In genomic region chr11:117945047-117945820, GRCh38 we compare ENCODE assay signal across 12 cellular contexts. TPM values are rescaled to one million over a fixed set of nuclear protein-coding genes. Genes with fewer than 3 reads are reported as not detected.
DNase-seq lines count a peak whose midpoint lies in the region; ATAC-seq and TF ChIP-seq lines count a peak whose summit lies in the region.
"Had no signal": no experiment of that assay in that cellular context is flagged by ENCODE, and none has a peak within 500 bp of the region (broad histone marks: within the 10 kb centered on the region; RNA-seq: fewer than 3 reads in every experiment).

No MANE protein-coding gene starts in this region.

- H3K9me2 ChIP-seq in OCI-LY7 (ENCODE audit: insufficient read depth, low read length) = no peaks in the 10 kb centered on the region

- H3K9me3 ChIP-seq in heart left ventricle (peaks cover 0 to 12% (median 0%) of the 10 kb centered on the region in 12 donors), OCI-LY7 (ENCODE audit: low read length) (peaks cover 9% of the 10 kb centered on the region; the same call in 1 of the 2 replicates)

- no peak overlapping the region for H3K4me2 ChIP-seq in OCI-LY7 (ENCODE audit: low read length)

- TF ChIP-seq CTCF in heart left ventricle (IDR thresholded peaks at IDR 0.05) = no peak
- TF ChIP-seq CTCF in OCI-LY7 (conservative IDR thresholded peaks at IDR 0.05; ENCODE audit: low read length) = peak; percentile 62
- TF ChIP-seq CTCF in type B pancreatic cell (conservative IDR thresholded peaks at IDR 0.05) = peak; percentile 59
- no peak for TF ChIP-seq CTCF in GM13976 (IDR thresholded peaks at IDR 0.05; ENCODE audit: borderline replicate concordance, control extremely low read depth, extremely low read depth, insufficient read depth, missing control alignments)

- POLR2A ChIA-PET in OCI-LY7 (lab: Charles Lee) = interaction anchor here (0.6 to 1.0 kb wide), 2 partner anchors 18 to 110 kb away, joined by 3 to 6 read pairs; no protein-coding TSS in a partner anchor

- CTCF ChIA-PET in OCI-LY7 (lab: Charles Lee; ENCODE audit: unreplicated experiment) = no interaction called here

- H3K4me1 Mint-ChIP-seq in type B pancreatic cell (ENCODE audit: unreplicated experiment) = peaks cover 7% of the 10 kb centered on the region

- DNase-seq in heart left ventricle = no peak
- DNase-seq in Right ventricle myocardium superior = no peak
- DNase-seq in OCI-LY7 (ENCODE audit: low spot score) = no peak
- DNase-seq in glomerular endothelial cell (ENCODE audit: extremely low read depth, low read depth, low spot score) = peak; percentile 12
- no peak for DNase-seq in type B pancreatic cell (ENCODE audit: extremely low spot score, unreplicated experiment)
- DNase-seq in cerebellar cortex (ENCODE audit: low spot score) = no peak
- no peak for DNase-seq in NCI-H2029 (lab: John Stamatoyannopoulos, UW)
- no peak for DNase-seq in GM13976 (ENCODE audit: low spot score)
- DNase-seq: activated CD8-positive, alpha-beta memory T cell treated with anti-CD3 and anti-CD28 coated beads, Interleukin-2, amount 50 U/mL, for 48 hours had no signal

- H3K27ac ChIP-seq in heart left ventricle (peak overlapping the region in 4 of 12 donors; percentile 9 to 54 (median 44)), OCI-LY7 (ENCODE audit: low read depth, low read length, poor library complexity, severe bottlenecking) (no peak overlapping the region)

- peaks cover 0 to 51% (median 7%) of the 10 kb centered on the region in 12 donors for H3K4me1 ChIP-seq in heart left ventricle
- peaks cover 6% of the 10 kb centered on the region for H3K4me1 ChIP-seq in OCI-LY7 (ENCODE audit: insufficient read depth, low read length, poor library complexity, severe bottlenecking)

- no TSS peak for BruUV-seq in OCI-LY7 (replicated peaks; lab: Mats Ljungman, UMichigan)

- H3K9me3 Mint-ChIP-seq in type B pancreatic cell = no peaks in the 10 kb centered on the region

- H4K20me1 ChIP-seq in OCI-LY7 (ENCODE audit: insufficient read depth, low read length) = no peaks in the 10 kb centered on the region

- H3K36me3 ChIP-seq in heart left ventricle (no peaks in the 10 kb centered on the region), OCI-LY7 (ENCODE audit: insufficient read depth, low read length) (no peaks in the 10 kb centered on the region)

- H3K27me3 Mint-ChIP-seq in type B pancreatic cell = peaks cover 8% of the 10 kb centered on the region

- peaks cover 4% of the 10 kb centered on the region for H3K36me3 Mint-ChIP-seq in type B pancreatic cell

- no peak overlapping the region for H3K27ac Mint-ChIP-seq in type B pancreatic cell
- H3K27ac Mint-ChIP-seq: B cell had no signal

- in situ Hi-C loops in GM13976 (cut with MboI; ENCODE audit: low sequenced_read_pairs, unreplicated experiment) = loop anchor here (5.0 kb wide), 1 partner anchor 103 kb away; no protein-coding TSS in a partner anchor

- 40 to 69% (median 60%) methylated on average over 7 of the region's 7 CpGs for WGBS in heart left ventricle, 4 donors

- TF ChIP-seq POLR2A in heart left ventricle (IDR thresholded peaks at IDR 0.05) = no peak

- peak in 3 of 4 donors; percentile 21 to 45 (median 29) for ATAC-seq in heart left ventricle
- ATAC-seq in Right ventricle myocardium superior (ENCODE audit: poor library complexity) = no peak
- ATAC-seq: esophagus mucosa had no signal

- H3K4me3 Mint-ChIP-seq in type B pancreatic cell = no peak overlapping the region
- H3K4me3 Mint-ChIP-seq: B cell had no signal

- H2AFZ ChIP-seq in OCI-LY7 (ENCODE audit: low read length) = no peak overlapping the region

- H3K4me3 ChIP-seq in heart left ventricle (no peak overlapping the region), OCI-LY7 (ENCODE audit: low read depth, low read length, poor library complexity, severe bottlenecking) (no peak overlapping the region)

- peaks cover 0 to 5% (median 0%) of the 10 kb centered on the region in 9 donors for H3K27me3 ChIP-seq in heart left ventricle

- H3K79me2 ChIP-seq in OCI-LY7 (ENCODE audit: insufficient read depth, low read depth, low read length) = no peaks in the 10 kb centered on the region

- intact Hi-C loops in heart left ventricle (cut with DNase I) = loop anchor here in 9 of 10 donors (5.0 to 10.0 kb wide), 5 partner anchors 107 to 520 kb away; partner anchors contain the start of gene FXYD2 (in 2 of the 9)
- intact Hi-C loops in Right ventricle myocardium superior (cut with DNase I) = loop anchor here (5.0 kb wide), 1 partner anchor 107 kb away; no protein-coding TSS in a partner anchor
- intact Hi-C loops in OCI-LY7 (cut with micrococcal nuclease; ENCODE audit: unreplicated experiment) = loop anchor here (10.0 kb wide), 1 partner anchor 130 kb away; no protein-coding TSS in a partner anchor

RNA-seq across cellular contexts. Expression of gene TMPRSS13, which starts 16.0 kb away (rescaled TPM):
- under 1 TPM in 4 of 9 donors, not detected in 5; 0.06 to 0.51 (median 0.25) TPM for total RNA-seq in heart left ventricle
- under 1 TPM; 0.03 to 0.08 TPM for polyA plus RNA-seq in heart left ventricle
- not detected for total RNA-seq in Right ventricle myocardium superior
- total RNA-seq in OCI-LY7 (2014; rRNA removed; shearing (Covaris generic)) = 0.33 and 0.79 TPM in 2 replicates
- total RNA-seq in OCI-LY7 (2022) = 0.85 and 1.1 TPM in 2 replicates
- total RNA-seq in glomerular endothelial cell = 0.05 and 0.06 TPM in 2 replicates
- 6.9 and 22.7 TPM in 2 replicates for total RNA-seq in type B pancreatic cell (ENCODE audit: low replicate concordance)

RNA-seq across cellular contexts. Expression of gene IL10RA, which starts 41.0 kb away (rescaled TPM):
- total RNA-seq in heart left ventricle (10 to 100 TPM in 2 of 9 donors, 1 to 10 TPM in 7; 2.1 to 49.0 (median 6.3) TPM), Right ventricle myocardium superior (6.2 TPM), OCI-LY7 (2022) (18.3 and 25.2 TPM in 2 replicates), glomerular endothelial cell (0.12 and 0.78 TPM in 2 replicates), type B pancreatic cell (ENCODE audit: low replicate concordance) (0.48 and 0.62 TPM in 2 replicates)
- 1 to 10 TPM; 3.7 to 3.9 TPM for polyA plus RNA-seq in heart left ventricle
- total RNA-seq in OCI-LY7 (2014; rRNA removed; shearing (Covaris generic)) = 8.2 and 15.7 TPM in 2 replicates
- total RNA-seq: HT-29 had no signal

Comparison
In these comparisons a context has a peak if more than half of its experiments do, and no peak if none do; other contexts are left out.
1. CTCF ChIP-seq: peak in OCI-LY7 (single experiment) and type B pancreatic cell (single experiment); none in heart left ventricle (0 of 12) and GM13976 (single experiment).